24 cellular contexts compared by ENCODE assay signal in the genomic region with DNA sequence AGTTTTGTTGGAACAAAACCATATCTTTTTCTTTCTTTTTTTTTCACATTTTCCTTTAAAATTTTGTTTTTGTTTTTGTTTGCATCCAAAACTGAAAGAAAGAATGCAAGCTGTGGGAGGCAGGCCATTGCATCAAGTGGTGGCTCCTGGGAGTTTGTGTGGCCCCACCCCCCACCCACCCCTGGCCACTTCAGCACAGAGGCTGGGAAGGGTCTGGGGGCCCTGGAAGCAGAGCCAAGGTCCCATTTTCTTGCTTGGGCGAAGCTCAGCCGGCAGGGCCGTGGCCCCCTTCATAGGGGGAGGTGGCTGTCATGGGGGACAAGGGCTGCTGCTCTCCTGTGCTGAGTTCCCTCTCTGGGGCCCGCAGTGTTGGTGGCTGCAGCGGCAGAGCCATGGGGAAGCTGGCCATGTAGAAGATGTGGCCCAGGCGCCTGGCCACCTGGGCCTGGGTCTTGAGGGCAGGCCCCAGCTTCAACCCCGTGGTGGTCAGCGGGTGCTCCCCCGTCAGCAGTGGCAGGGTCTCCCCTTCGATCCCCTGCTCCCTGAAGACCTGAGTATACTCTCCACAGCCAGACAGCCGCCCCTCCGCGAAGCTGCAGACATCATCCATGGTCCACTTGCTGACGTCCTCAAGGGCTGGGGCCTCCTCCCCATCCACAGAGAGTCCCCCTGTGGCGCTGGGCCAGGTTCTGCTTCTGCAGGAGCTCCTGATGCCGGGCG. TPM values are rescaled to one million over a fixed set of nuclear protein-coding genes. Genes with fewer than 3 reads are reported as not detected.
DNase-seq lines count a peak whose midpoint lies in the region; ATAC-seq, FAIRE-seq and TF ChIP-seq lines count a peak whose summit lies in the region.
"Had no signal": no experiment of that assay in that cellular context is flagged by ENCODE, and none has a peak within 500 bp of the region (broad histone marks: within the 10 kb centered on the region; RNA-seq: fewer than 3 reads in every experiment).

No MANE protein-coding gene starts in this region.

- H3K4me2 ChIP-seq in neural progenitor cell: no peak overlapping the region
- H3K4me2 ChIP-seq: A549 had no signal

- H3F3A ChIP-seq in neural progenitor cell (ENCODE audit: low read depth): peaks cover 8% of the 10 kb centered on the region

- H3K9ac ChIP-seq in neural progenitor cell: no peak overlapping the region

- peaks cover 11% of the 10 kb centered on the region for H3K9me3 Mint-ChIP-seq in neural progenitor cell

- no peak overlapping the region for H3K4me3 ChIP-seq in neural progenitor cell
- H3K4me3 ChIP-seq: A549, HAP-1 had no signal

- no peaks in the 10 kb centered on the region for H3K4me1 ChIP-seq in neural progenitor cell

- no peak for TF ChIP-seq CTCF in neural progenitor cell (IDR thresholded peaks at IDR 0.05)

- H3K36me3 Mint-ChIP-seq in neural progenitor cell: peaks cover 29% of the 10 kb centered on the region

- no peak overlapping the region for H3K27ac Mint-ChIP-seq in neural progenitor cell

- peaks cover 17% of the 10 kb centered on the region for H3K4me1 Mint-ChIP-seq in neural progenitor cell

- FAIRE-seq in GM12891 (lab: Jason Lieb, UNC) (no peak), HTR-8/SVneo (lab: Jason Lieb, UNC) (no peak)
- FAIRE-seq: A549, D721Med had no signal

- no peaks in the 10 kb centered on the region for H3K27me3 ChIP-seq in neural progenitor cell

- ATAC-seq in left ventricle myocardium superior: peak; percentile 8
- no peak for ATAC-seq in Right ventricle myocardium inferior
- peak; percentile 41 for ATAC-seq in esophagus mucosa
- ATAC-seq: PC-3 had no signal

- intact Hi-C loops in left ventricle myocardium superior (cut with micrococcal nuclease) (no loop called here), Right ventricle myocardium inferior (cut with DNase I) (no loop called here)

- H3K36me3 ChIP-seq in neural progenitor cell: no peaks in the 10 kb centered on the region

- DNase-seq in left ventricle myocardium superior (peak; percentile 43), Right ventricle myocardium inferior (ENCODE audit: missing footprints) (no peak), neural progenitor cell (ENCODE audit: low spot score) (no peak), GM12891 (ENCODE audit: insufficient read length, low spot score) (no peak), COR-L47 (lab: John Stamatoyannopoulos, UW) (no peak), HTR-8/SVneo (ENCODE audit: insufficient read length, low spot score) (no peak)
- DNase-seq: DMS53, EL, GF-D8, KG1, NCI-H1092, NCI-H1436, NCI-H187 treated with DMSO at 0.1 percent for 48 hours, NCI-H2107, NCI-H446 treated with DMSO at 0.1 percent for 48 hours, NCI-H526 treated with DMSO at 0.1 percent for 48 hours, PC-3, SIG-M5 had no signal

- H3K79me2 ChIP-seq in neural progenitor cell (ENCODE audit: low read depth): peaks cover 100% of the 10 kb centered on the region

- H3K4me3 Mint-ChIP-seq in neural progenitor cell: no peak overlapping the region
- H3K4me3 Mint-ChIP-seq: B cell, CD14-positive monocyte had no signal

- peaks cover 2% of the 10 kb centered on the region for H3K27me3 Mint-ChIP-seq in neural progenitor cell (ENCODE audit: insufficient read depth, low read depth)
- H3K27me3 Mint-ChIP-seq: B cell had no signal

- no peak overlapping the region for H2AFZ ChIP-seq in neural progenitor cell (replicated peaks)

- no peak for TF ChIP-seq POLR2A in GM12891 (IDR thresholded peaks at IDR 0.05; ENCODE audit: low read depth, low read length)

- H3K27ac ChIP-seq in neural progenitor cell: peak overlapping the region; percentile 13
- H3K27ac ChIP-seq: A549 had no signal

- peaks cover 99% of the 10 kb centered on the region for H4K20me1 ChIP-seq in neural progenitor cell (ENCODE audit: low read depth)

- H3K9me3 ChIP-seq in neural progenitor cell (ENCODE audit: low read depth): no peaks in the 10 kb centered on the region
- H3K9me3 ChIP-seq: A549, HAP-1 had no signal

TF ChIP-seq in GM12891, 5 proteins besides CTCF, POLR2A, EP300 and RAD21:
- TF ChIP-seq SPI1 (IDR thresholded peaks at IDR 0.05; ENCODE audit: low read depth, low read length) (no peak), PAX5 (IDR thresholded peaks at IDR 0.05; ENCODE audit: insufficient read depth, low read length, severe bottlenecking) (no peak), TAF1 (IDR thresholded peaks at IDR 0.05; ENCODE audit: low read depth, low read length) (no peak), POU2F2 (IDR thresholded peaks at IDR 0.05; ENCODE audit: low read depth, low read length) (no peak), POLR2AphosphoS5 (IDR thresholded peaks at IDR 0.05; ENCODE audit: low read depth, low read length) (no peak)

RNA-seq across cellular contexts. Expression of gene PAFAH1B1, which starts 19.8 kb away (rescaled TPM):
- total RNA-seq in left ventricle myocardium superior (107 TPM), Right ventricle myocardium inferior (115 TPM), esophagus mucosa (102 TPM), neural progenitor cell (ENCODE audit: low replicate concordance) (177 and 209 TPM in 2 replicates)
- 49.2 TPM for polyA plus RNA-seq in GM12891 (2012; ENCODE audit: low read depth, missing spikeins)
